1 cellular context compared by ENCODE assay signal in the genomic region with DNA sequence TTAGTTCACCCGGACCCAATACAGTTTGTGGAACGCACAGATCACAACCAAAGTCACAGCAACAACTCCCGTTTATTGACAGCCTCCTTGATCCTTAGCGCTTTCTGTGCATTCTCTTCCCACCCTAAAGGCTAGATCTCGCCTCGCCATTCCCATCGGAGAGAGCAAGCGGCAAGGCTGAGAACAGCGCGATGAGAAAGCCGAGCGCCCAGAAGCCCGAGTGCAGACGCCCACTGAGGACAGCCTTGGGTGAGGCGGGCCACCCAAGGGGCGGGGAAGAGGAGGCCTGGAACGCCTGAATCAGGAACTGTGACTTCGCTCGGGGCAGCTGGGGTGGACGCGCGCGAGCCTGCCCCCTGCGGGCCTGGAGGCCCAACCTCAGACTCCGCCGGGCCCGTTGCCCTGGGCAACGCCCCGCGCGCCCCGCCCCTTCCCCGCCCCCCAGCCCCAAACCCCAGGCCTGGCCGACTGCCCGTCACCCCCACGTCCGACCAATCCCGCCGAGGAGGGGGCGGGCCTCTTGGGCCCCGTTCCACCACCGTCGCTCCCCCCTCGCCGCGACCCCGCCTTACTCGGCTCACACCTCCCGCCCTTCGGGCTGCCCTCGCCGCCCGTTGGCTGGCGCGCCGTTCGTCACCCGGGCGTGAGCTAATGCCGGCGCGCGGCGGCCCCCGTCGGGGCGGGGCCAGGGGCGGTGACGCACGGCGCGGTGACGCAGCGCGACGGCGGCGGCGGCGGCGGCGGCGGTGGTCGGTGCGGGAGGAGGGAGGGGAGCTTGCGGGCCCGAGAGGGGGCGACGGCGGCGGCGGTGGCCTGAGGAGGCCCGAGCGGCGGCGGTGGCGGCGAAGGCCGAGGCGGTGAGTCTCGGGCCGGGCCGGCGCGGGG.
TF ChIP-seq lines count a peak whose summit lies in the region.

A gene with protein sequence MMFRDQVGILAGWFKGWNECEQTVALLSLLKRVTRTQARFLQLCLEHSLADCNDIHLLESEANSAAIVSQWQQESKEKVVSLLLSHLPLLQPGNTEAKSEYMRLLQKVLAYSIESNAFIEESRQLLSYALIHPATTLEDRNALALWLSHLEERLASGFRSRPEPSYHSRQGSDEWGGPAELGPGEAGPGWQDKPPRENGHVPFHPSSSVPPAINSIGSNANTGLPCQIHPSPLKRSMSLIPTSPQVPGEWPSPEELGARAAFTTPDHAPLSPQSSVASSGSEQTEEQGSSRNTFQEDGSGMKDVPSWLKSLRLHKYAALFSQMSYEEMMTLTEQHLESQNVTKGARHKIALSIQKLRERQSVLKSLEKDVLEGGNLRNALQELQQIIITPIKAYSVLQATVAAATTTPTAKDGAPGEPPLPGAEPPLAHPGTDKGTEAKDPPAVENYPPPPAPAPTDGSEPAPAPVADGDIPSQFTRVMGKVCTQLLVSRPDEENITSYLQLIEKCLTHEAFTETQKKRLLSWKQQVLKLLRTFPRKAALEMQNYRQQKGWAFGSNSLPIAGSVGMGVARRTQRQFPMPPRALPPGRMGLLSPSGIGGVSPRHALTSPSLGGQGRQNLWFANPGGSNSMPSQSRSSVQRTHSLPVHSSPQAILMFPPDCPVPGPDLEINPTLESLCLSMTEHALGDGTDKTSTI (plus strand): TSS at position 702 of the 885 bp plus-strand sequence. CDS start 14,473 bp downstream, outside the sequence.

TF ChIP-seq in K562, 482 proteins besides CTCF, POLR2A, EP300 and RAD21 (continued from another document and continues in another):
- TF ChIP-seq, protein P1, sequence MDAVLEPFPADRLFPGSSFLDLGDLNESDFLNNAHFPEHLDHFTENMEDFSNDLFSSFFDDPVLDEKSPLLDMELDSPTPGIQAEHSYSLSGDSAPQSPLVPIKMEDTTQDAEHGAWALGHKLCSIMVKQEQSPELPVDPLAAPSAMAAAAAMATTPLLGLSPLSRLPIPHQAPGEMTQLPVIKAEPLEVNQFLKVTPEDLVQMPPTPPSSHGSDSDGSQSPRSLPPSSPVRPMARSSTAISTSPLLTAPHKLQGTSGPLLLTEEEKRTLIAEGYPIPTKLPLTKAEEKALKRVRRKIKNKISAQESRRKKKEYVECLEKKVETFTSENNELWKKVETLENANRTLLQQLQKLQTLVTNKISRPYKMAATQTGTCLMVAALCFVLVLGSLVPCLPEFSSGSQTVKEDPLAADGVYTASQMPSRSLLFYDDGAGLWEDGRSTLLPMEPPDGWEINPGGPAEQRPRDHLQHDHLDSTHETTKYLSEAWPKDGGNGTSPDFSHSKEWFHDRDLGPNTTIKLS (IDR thresholded peaks at IDR 0.05; ENCODE audit: borderline replicate concordance, low read depth) = peak; percentile 61
- TF ChIP-seq ZNF76 (CRISPR knock-in tag; IDR thresholded peaks at IDR 0.05; ENCODE audit: borderline replicate concordance) = no peak
- peak; percentile 51 for TF ChIP-seq NFE2 (IDR thresholded peaks at IDR 0.05; ENCODE audit: low read depth)
- TF ChIP-seq LCOR (CRISPR knock-in tag; IDR thresholded peaks at IDR 0.05) = no peak
- TF ChIP-seq ZNF785 (CRISPR knock-in tag; IDR thresholded peaks at IDR 0.05) = no peak
- TF ChIP-seq, protein P2, sequence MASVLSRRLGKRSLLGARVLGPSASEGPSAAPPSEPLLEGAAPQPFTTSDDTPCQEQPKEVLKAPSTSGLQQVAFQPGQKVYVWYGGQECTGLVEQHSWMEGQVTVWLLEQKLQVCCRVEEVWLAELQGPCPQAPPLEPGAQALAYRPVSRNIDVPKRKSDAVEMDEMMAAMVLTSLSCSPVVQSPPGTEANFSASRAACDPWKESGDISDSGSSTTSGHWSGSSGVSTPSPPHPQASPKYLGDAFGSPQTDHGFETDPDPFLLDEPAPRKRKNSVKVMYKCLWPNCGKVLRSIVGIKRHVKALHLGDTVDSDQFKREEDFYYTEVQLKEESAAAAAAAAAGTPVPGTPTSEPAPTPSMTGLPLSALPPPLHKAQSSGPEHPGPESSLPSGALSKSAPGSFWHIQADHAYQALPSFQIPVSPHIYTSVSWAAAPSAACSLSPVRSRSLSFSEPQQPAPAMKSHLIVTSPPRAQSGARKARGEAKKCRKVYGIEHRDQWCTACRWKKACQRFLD (CRISPR knock-in tag; IDR thresholded peaks at IDR 0.05) = peak; percentile 60; the same call in 1 of the 2 replicates
- TF ChIP-seq KHSRP (IDR thresholded peaks at IDR 0.05) = no peak
- TF ChIP-seq ZNF212 (CRISPR knock-in tag; IDR thresholded peaks at IDR 0.05) = no peak
- TF ChIP-seq, protein P3, sequence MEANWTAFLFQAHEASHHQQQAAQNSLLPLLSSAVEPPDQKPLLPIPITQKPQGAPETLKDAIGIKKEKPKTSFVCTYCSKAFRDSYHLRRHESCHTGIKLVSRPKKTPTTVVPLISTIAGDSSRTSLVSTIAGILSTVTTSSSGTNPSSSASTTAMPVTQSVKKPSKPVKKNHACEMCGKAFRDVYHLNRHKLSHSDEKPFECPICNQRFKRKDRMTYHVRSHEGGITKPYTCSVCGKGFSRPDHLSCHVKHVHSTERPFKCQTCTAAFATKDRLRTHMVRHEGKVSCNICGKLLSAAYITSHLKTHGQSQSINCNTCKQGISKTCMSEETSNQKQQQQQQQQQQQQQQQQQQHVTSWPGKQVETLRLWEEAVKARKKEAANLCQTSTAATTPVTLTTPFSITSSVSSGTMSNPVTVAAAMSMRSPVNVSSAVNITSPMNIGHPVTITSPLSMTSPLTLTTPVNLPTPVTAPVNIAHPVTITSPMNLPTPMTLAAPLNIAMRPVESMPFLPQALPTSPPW (CRISPR knock-in tag; IDR thresholded peaks at IDR 0.05) = peak; percentile 99
- no peak for TF ChIP-seq TSC22D4 (tag; IDR thresholded peaks at IDR 0.05)
- TF ChIP-seq TBL1XR1 (IDR thresholded peaks at IDR 0.05; ENCODE audit: low read length in 2 of 2) = peak in 1 of 2 experiments; percentile 32; a peak in 1 of 4 replicates
- no peak for TF ChIP-seq GTF2F1 (IDR thresholded peaks at IDR 0.05; ENCODE audit: low read depth, low read length)
- TF ChIP-seq, protein P4, sequence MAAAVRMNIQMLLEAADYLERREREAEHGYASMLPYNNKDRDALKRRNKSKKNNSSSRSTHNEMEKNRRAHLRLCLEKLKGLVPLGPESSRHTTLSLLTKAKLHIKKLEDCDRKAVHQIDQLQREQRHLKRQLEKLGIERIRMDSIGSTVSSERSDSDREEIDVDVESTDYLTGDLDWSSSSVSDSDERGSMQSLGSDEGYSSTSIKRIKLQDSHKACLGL (CRISPR knock-in tag; IDR thresholded peaks at IDR 0.05; ENCODE audit: borderline replicate concordance, poor library complexity, severe bottlenecking) = no peak
- TF ChIP-seq ZNF79 (CRISPR knock-in tag; IDR thresholded peaks at IDR 0.05; ENCODE audit: low read depth) = no peak
- no peak for TF ChIP-seq NFE2L1 (tag; IDR thresholded peaks at IDR 0.05; ENCODE audit: borderline replicate concordance, low read depth)
- TF ChIP-seq MAFF (IDR thresholded peaks at IDR 0.05; ENCODE audit: low read length) = no peak
- peak; percentile 93 for TF ChIP-seq SUPT5H (IDR thresholded peaks at IDR 0.05)
- TF ChIP-seq SREBF1 (IDR thresholded peaks at IDR 0.05; ENCODE audit: borderline replicate concordance, low read depth, low read length) = no peak
- no peak for TF ChIP-seq ZNF274 (IDR thresholded peaks at IDR 0.05; ENCODE audit: borderline replicate concordance, low read depth, low read length)
- TF ChIP-seq, protein P5, sequence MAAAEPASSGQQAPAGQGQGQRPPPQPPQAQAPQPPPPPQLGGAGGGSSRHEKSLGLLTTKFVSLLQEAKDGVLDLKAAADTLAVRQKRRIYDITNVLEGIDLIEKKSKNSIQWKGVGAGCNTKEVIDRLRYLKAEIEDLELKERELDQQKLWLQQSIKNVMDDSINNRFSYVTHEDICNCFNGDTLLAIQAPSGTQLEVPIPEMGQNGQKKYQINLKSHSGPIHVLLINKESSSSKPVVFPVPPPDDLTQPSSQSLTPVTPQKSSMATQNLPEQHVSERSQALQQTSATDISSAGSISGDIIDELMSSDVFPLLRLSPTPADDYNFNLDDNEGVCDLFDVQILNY (CRISPR knock-in tag; IDR thresholded peaks at IDR 0.05) = peak; percentile 83
- peak; percentile 93 for TF ChIP-seq SP1 (CRISPR knock-in tag; IDR thresholded peaks at IDR 0.05)
- no peak for TF ChIP-seq THRAP3 (IDR thresholded peaks at IDR 0.05; ENCODE audit: borderline replicate concordance)
- TF ChIP-seq, protein P6, sequence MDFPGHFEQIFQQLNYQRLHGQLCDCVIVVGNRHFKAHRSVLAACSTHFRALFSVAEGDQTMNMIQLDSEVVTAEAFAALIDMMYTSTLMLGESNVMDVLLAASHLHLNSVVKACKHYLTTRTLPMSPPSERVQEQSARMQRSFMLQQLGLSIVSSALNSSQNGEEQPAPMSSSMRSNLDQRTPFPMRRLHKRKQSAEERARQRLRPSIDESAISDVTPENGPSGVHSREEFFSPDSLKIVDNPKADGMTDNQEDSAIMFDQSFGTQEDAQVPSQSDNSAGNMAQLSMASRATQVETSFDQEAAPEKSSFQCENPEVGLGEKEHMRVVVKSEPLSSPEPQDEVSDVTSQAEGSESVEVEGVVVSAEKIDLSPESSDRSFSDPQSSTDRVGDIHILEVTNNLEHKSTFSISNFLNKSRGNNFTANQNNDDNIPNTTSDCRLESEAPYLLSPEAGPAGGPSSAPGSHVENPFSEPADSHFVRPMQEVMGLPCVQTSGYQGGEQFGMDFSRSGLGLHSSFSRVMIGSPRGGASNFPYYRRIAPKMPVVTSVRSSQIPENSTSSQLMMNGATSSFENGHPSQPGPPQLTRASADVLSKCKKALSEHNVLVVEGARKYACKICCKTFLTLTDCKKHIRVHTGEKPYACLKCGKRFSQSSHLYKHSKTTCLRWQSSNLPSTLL (IDR thresholded peaks at IDR 0.05) = no peak
- no peak for TF ChIP-seq ZNF584 (CRISPR knock-in tag; IDR thresholded peaks at IDR 0.05; ENCODE audit: low read depth)
- peak; percentile 73 for TF ChIP-seq TAF9B (IDR thresholded peaks at IDR 0.05; ENCODE audit: partially characterized antibody)
- TF ChIP-seq, protein P7, sequence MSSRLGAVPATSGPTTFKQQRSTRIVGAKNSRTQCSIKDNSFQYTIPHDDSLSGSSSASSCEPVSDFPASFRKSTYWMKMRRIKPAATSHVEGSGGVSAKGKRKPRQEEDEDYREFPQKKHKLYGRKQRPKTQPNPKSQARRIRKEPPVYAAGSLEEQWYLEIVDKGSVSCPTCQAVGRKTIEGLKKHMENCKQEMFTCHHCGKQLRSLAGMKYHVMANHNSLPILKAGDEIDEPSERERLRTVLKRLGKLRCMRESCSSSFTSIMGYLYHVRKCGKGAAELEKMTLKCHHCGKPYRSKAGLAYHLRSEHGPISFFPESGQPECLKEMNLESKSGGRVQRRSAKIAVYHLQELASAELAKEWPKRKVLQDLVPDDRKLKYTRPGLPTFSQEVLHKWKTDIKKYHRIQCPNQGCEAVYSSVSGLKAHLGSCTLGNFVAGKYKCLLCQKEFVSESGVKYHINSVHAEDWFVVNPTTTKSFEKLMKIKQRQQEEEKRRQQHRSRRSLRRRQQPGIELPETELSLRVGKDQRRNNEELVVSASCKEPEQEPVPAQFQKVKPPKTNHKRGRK (tag; IDR thresholded peaks at IDR 0.05) = no peak
- no peak for TF ChIP-seq ZNF184 (CRISPR knock-in tag; IDR thresholded peaks at IDR 0.05)
- TF ChIP-seq ZNF830 (CRISPR knock-in tag; IDR thresholded peaks at IDR 0.05) = no peak
- no peak for TF ChIP-seq SMARCE1 (IDR thresholded peaks at IDR 0.05)
- peak; percentile 63 for TF ChIP-seq SMC3 (conservative IDR thresholded peaks at IDR 0.05; ENCODE audit: insufficient read depth, low read depth, low read length)
- TF ChIP-seq RB1 (IDR thresholded peaks at IDR 0.05; ENCODE audit: low read depth) = peak; percentile 80; the same call in 1 of the 2 replicates
- TF ChIP-seq POU5F1 (IDR thresholded peaks at IDR 0.05; ENCODE audit: borderline replicate concordance, low read depth, low read length, partially characterized antibody) = no peak
- TF ChIP-seq CBX3 (IDR thresholded peaks at IDR 0.05; ENCODE audit: borderline replicate concordance in 1 of 2, low read length in 2 of 2) = peak in 1 of 2 experiments; percentile 90; a peak in 2 of 3 replicates
- no peak for TF ChIP-seq NCOA2 (IDR thresholded peaks at IDR 0.05; ENCODE audit: partially characterized antibody in 2 of 2)
- TF ChIP-seq HOXB6 (CRISPR knock-in tag; IDR thresholded peaks at IDR 0.05; ENCODE audit: borderline replicate concordance) = no peak
- TF ChIP-seq KAT2B (IDR thresholded peaks at IDR 0.05; ENCODE audit: low read depth, low read length) = no peak
- peak; percentile 92 for TF ChIP-seq POLR2G (IDR thresholded peaks at IDR 0.05; ENCODE audit: low read depth, low read length)
- no peak for TF ChIP-seq ZNF121 (CRISPR knock-in tag; conservative IDR thresholded peaks at IDR 0.05)
- TF ChIP-seq CBX8 (IDR thresholded peaks at IDR 0.05; ENCODE audit: borderline replicate concordance, extremely low read depth, low read depth, low read length, poor library complexity, severe bottlenecking) = no peak
- TF ChIP-seq, protein P8, sequence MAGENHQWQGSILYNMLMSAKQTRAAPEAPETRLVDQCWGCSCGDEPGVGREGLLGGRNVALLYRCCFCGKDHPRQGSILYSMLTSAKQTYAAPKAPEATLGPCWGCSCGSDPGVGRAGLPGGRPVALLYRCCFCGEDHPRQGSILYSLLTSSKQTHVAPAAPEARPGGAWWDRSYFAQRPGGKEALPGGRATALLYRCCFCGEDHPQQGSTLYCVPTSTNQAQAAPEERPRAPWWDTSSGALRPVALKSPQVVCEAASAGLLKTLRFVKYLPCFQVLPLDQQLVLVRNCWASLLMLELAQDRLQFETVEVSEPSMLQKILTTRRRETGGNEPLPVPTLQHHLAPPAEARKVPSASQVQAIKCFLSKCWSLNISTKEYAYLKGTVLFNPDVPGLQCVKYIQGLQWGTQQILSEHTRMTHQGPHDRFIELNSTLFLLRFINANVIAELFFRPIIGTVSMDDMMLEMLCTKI (IDR thresholded peaks at IDR 0.05; ENCODE audit: partially characterized antibody) = no peak
- TF ChIP-seq ARHGAP35 (IDR thresholded peaks at IDR 0.05; ENCODE audit: partially characterized antibody) = no peak
- TF ChIP-seq RBBP5 (IDR thresholded peaks at IDR 0.05; ENCODE audit: borderline replicate concordance, insufficient read depth, low read length, poor library complexity, severe bottlenecking) = no peak
- no peak for TF ChIP-seq SREBF2 (CRISPR knock-in tag; IDR thresholded peaks at IDR 0.05)
- TF ChIP-seq ZFPM2 (CRISPR knock-in tag; IDR thresholded peaks at IDR 0.05) = no peak
- TF ChIP-seq ZNF224 (CRISPR knock-in tag; IDR thresholded peaks at IDR 0.05) = peak; percentile 20; the same call in 1 of the 2 replicates
- TF ChIP-seq NFATC3 (IDR thresholded peaks at IDR 0.05) = no peak
- TF ChIP-seq SRSF1 (IDR thresholded peaks at IDR 0.05; ENCODE audit: low read depth, low read length) = no peak
- no peak for TF ChIP-seq PHB (CRISPR knock-in tag; IDR thresholded peaks at IDR 0.05)
- TF ChIP-seq, protein P9, sequence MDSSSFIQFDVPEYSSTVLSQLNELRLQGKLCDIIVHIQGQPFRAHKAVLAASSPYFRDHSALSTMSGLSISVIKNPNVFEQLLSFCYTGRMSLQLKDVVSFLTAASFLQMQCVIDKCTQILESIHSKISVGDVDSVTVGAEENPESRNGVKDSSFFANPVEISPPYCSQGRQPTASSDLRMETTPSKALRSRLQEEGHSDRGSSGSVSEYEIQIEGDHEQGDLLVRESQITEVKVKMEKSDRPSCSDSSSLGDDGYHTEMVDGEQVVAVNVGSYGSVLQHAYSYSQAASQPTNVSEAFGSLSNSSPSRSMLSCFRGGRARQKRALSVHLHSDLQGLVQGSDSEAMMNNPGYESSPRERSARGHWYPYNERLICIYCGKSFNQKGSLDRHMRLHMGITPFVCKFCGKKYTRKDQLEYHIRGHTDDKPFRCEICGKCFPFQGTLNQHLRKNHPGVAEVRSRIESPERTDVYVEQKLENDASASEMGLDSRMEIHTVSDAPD (CRISPR knock-in tag; IDR thresholded peaks at IDR 0.05) = no peak
- 0 out of 2 replicates have a peak, but pooled peaks have one; percentile 31 for TF ChIP-seq MEF2A (IDR thresholded peaks at IDR 0.05; ENCODE audit: control insufficient read depth, low read depth, low read length)
